Comparison of ENCODE assay signal across 31 cellular contexts in genomic region chr6:129705212-129705611, GRCh38.
"Had no signal": no experiment of that assay in that cellular context is flagged by ENCODE, and none has a peak within 500 bp of the region (broad histone marks: within the 10 kb centered on the region; RNA-seq: fewer than 3 reads in every experiment).

No MANE protein-coding gene starts in this region.

- H3K9ac ChIP-seq: parathyroid adenoma had no signal

- H3K36me3 Mint-ChIP-seq: activated CD4-positive, alpha-beta memory T cell treated with anti-CD3 and anti-CD28 coated beads for 36 hours; activated naive CD8-positive, alpha-beta T cell treated with anti-CD3 and anti-CD28 coated beads for 36 hours; naive B cell had no signal

- H3K27ac ChIP-seq: adrenal gland, body of pancreas, heart left ventricle, parathyroid adenoma, psoas muscle, tibial nerve, WERI-Rb-1 had no signal

- ATAC-seq: activated CD4-positive, CD25-positive, alpha-beta regulatory T cell treated with anti-CD3 and anti-CD28 coated beads, Interleukin-2, amount 50 U/mL, for 24 hours; body of pancreas; heart left ventricle; left colon; psoas muscle; T-cell had no signal

- H3K9me3 Mint-ChIP-seq: activated CD4-positive, alpha-beta memory T cell treated with anti-CD3 and anti-CD28 coated beads for 36 hours; activated CD4-positive, alpha-beta T cell treated with anti-CD3 and anti-CD28 coated beads, Interleukin-2, amount 10 ng/mL, durations not matched to agents 24 days and 14 days; activated naive CD4-positive, alpha-beta T cell treated with anti-CD3 and anti-CD28 coated beads for 36 hours; activated naive CD8-positive, alpha-beta T cell treated with anti-CD3 and anti-CD28 coated beads for 36 hours; activated T-helper 1 cell treated with anti-CD3 and anti-CD28 coated beads, Interleukin-12 subunit alpha, Interleukin-12 subunit beta, Interleukin-2, Interleukin-4 antibody, amounts not matched to agents 30 ng/mL and 10 ng/mL and 1 ng/mL, durations not matched to agents 14 hours and 24 hours and 36 hours; immature natural killer cell; mesothelial cell of epicardium; naive B cell; T-cell; T-helper 2 cell treated with Interferon-gamma antibody and Interleukin-4, amounts not matched to agents 5 μg/mL and 100 μg/mL, for 36 hours had no signal

- DNase-seq: activated CD4-positive, alpha-beta memory T cell treated with anti-CD3 and anti-CD28 coated beads for 36 hours; activated CD4-positive, alpha-beta T cell treated with anti-CD3 and anti-CD28 coated beads, Interleukin-2, amount 10 ng/mL, durations not matched to agents 24 days and 14 days; activated CD8-positive, alpha-beta memory T cell treated with anti-CD3 and anti-CD28 coated beads, Interleukin-2, amount 50 U/mL, for 4 hours; activated effector memory CD4-positive, alpha-beta T cell treated with anti-CD3 and anti-CD28 coated beads, Interleukin-2, amount 50 U/mL, for 16 hours; activated naive CD4-positive, alpha-beta T cell treated with anti-CD3 and anti-CD28 coated beads for 36 hours; activated naive CD8-positive, alpha-beta T cell treated with anti-CD3 and anti-CD28 coated beads for 36 hours; activated T-cell treated with anti-CD3 and anti-CD28 coated beads, Interleukin-2, amount 50 U/mL, for 1 hour; adrenal gland; aorta; body of pancreas; effector CD8-positive, alpha-beta T cell; foreskin fibroblast; heart left ventricle; hypothalamus; immature natural killer cell; kidney; left colon; naive B cell; psoas muscle; stimulated activated CD4-positive, alpha-beta T cell treated with anti-CD3 and anti-CD28 coated beads, Interleukin-15, amount 100 ng/mL, for 24 hours; stimulated activated CD4-positive, alpha-beta T cell treated with anti-CD3 and anti-CD28 coated beads, Interleukin-2, amount 100 ng/mL, for 24 hours; stimulated activated naive CD4-positive, alpha-beta T cell treated with Interleukin-2 at 50 U/mL for 16 hours; T-cell; WERI-Rb-1 had no signal

- H2AFZ ChIP-seq: parathyroid adenoma had no signal

- H3K27ac Mint-ChIP-seq: activated CD4-positive, alpha-beta memory T cell treated with anti-CD3 and anti-CD28 coated beads for 36 hours; activated CD4-positive, alpha-beta T cell treated with anti-CD3 and anti-CD28 coated beads, Interleukin-2, amount 10 ng/mL, durations not matched to agents 24 days and 14 days; activated naive CD4-positive, alpha-beta T cell treated with anti-CD3 and anti-CD28 coated beads for 36 hours; activated naive CD8-positive, alpha-beta T cell treated with anti-CD3 and anti-CD28 coated beads for 36 hours; activated T-helper 1 cell treated with anti-CD3 and anti-CD28 coated beads, Interleukin-12 subunit alpha, Interleukin-12 subunit beta, Interleukin-2, Interleukin-4 antibody, amounts not matched to agents 30 ng/mL and 10 ng/mL and 1 ng/mL, durations not matched to agents 14 hours and 24 hours and 36 hours; mesothelial cell of epicardium; T-cell; T-helper 2 cell treated with Interferon-gamma antibody and Interleukin-4, amounts not matched to agents 5 μg/mL and 100 μg/mL, for 36 hours had no signal

- H3K27me3 Mint-ChIP-seq: activated CD4-positive, alpha-beta memory T cell treated with anti-CD3 and anti-CD28 coated beads for 36 hours; activated CD4-positive, alpha-beta T cell treated with anti-CD3 and anti-CD28 coated beads, Interleukin-2, amount 10 ng/mL, durations not matched to agents 24 days and 14 days; activated naive CD8-positive, alpha-beta T cell treated with anti-CD3 and anti-CD28 coated beads for 36 hours; naive B cell; T-cell had no signal

- H3K27me3 ChIP-seq: adrenal gland, body of pancreas, heart left ventricle, tibial nerve had no signal

- H3K4me3 Mint-ChIP-seq: activated CD4-positive, alpha-beta memory T cell treated with anti-CD3 and anti-CD28 coated beads for 36 hours; activated CD4-positive, alpha-beta T cell treated with anti-CD3 and anti-CD28 coated beads, Interleukin-2, amount 10 ng/mL, durations not matched to agents 24 days and 14 days; activated naive CD4-positive, alpha-beta T cell treated with anti-CD3 and anti-CD28 coated beads for 36 hours; activated naive CD8-positive, alpha-beta T cell treated with anti-CD3 and anti-CD28 coated beads for 36 hours; activated T-helper 1 cell treated with anti-CD3 and anti-CD28 coated beads, Interleukin-12 subunit alpha, Interleukin-12 subunit beta, Interleukin-2, Interleukin-4 antibody, amounts not matched to agents 30 ng/mL and 10 ng/mL and 1 ng/mL, durations not matched to agents 14 hours and 24 hours and 36 hours; immature natural killer cell; mesothelial cell of epicardium; naive B cell; T-cell; T-helper 2 cell treated with Interferon-gamma antibody and Interleukin-4, amounts not matched to agents 5 μg/mL and 100 μg/mL, for 36 hours had no signal

- H3K36me3 ChIP-seq: adrenal gland, tibial nerve, WERI-Rb-1 had no signal

- H3K4me3 ChIP-seq: adrenal gland, body of pancreas, heart left ventricle, psoas muscle, tibial nerve had no signal

- FAIRE-seq: colon, kidney had no signal

- H3K9me3 ChIP-seq: adrenal gland, body of pancreas, heart left ventricle, psoas muscle, tibial nerve had no signal
